Comparison of ENCODE assay signal across 17 cellular contexts in genomic region chr4:55920571-55920970, GRCh38. TPM values are rescaled to one million over a fixed set of nuclear protein-coding genes. Genes with fewer than 3 reads are reported as not detected.
A peak's percentile ranks its signal among the peaks of the same experiment; 100 is the strongest.
DNase-seq lines count a peak whose midpoint lies in the region; ATAC-seq and TF ChIP-seq lines count a peak whose summit lies in the region.
"Had no signal": no experiment of that assay in that cellular context is flagged by ENCODE, and none has a peak within 500 bp of the region (broad histone marks: within the 10 kb centered on the region; RNA-seq: fewer than 3 reads in every experiment).

No MANE protein-coding gene starts in this region.

- no peaks in the 10 kb centered on the region for H3K36me3 ChIP-seq in IMR-90 (ENCODE audit: control insufficient read depth, insufficient read depth, low read length)
- H3K36me3 ChIP-seq: WERI-Rb-1 had no signal

- no peak for TF ChIP-seq RAD21 in IMR-90 (IDR thresholded peaks at IDR 0.05; ENCODE audit: low read length)

- peak overlapping the region; percentile 66 for H2AFZ ChIP-seq in IMR-90 (replicated peaks; ENCODE audit: low read length, poor library complexity)

- no peaks in the 10 kb centered on the region for H3K9me3 ChIP-seq in IMR-90 (ENCODE audit: control insufficient read depth, insufficient read depth, low read length)
- H3K9me3 ChIP-seq: testis had no signal

- H4K91ac ChIP-seq in IMR-90 (ENCODE audit: insufficient read depth, low read depth, low read length) = no peak overlapping the region

- H3K9me1 ChIP-seq in IMR-90 (ENCODE audit: insufficient read depth, low read length) = 0 out of 2 replicates have a peak, but pooled peaks cover 3% of the 10 kb centered on the region

- no peak overlapping the region for H2BK15ac ChIP-seq in IMR-90 (ENCODE audit: low read depth, low read length)

- H3K4me1 ChIP-seq in IMR-90 (ENCODE audit: control insufficient read depth, insufficient read depth, low read length) = 0 out of 2 replicates have a peak, but pooled peaks cover 1% of the 10 kb centered on the region
- H3K4me1 ChIP-seq: foreskin keratinocyte, testis had no signal

- in situ Hi-C loops in IMR-90 (cut with MboI; ENCODE audit: low sequenced_read_pairs) = no loop called here

- no TSS peak for BruUV-seq in IMR-90 (replicated peaks; lab: Mats Ljungman, UMichigan)

- no peak overlapping the region for H3K27ac ChIP-seq in IMR-90 (ENCODE audit: insufficient read depth, low read length)
- H3K27ac ChIP-seq: foreskin keratinocyte, testis, WERI-Rb-1 had no signal

- no peaks in the 10 kb centered on the region for H3K27me3 ChIP-seq in IMR-90 (ENCODE audit: control insufficient read depth, insufficient read depth, low read length)
- H3K27me3 ChIP-seq: foreskin keratinocyte, testis had no signal

- intact Hi-C loops in IMR-90 (cut with micrococcal nuclease) = no loop called here

- H2AK5ac ChIP-seq in IMR-90 (ENCODE audit: low read depth, low read length) = no peak overlapping the region

- H3K9ac ChIP-seq in IMR-90 (ENCODE audit: low read depth, low read length) = no peak overlapping the region

- no peak overlapping the region for H3K4ac ChIP-seq in IMR-90 (ENCODE audit: low read depth, low read length)

- peak; percentile 9 for DNase-seq in AG10803 (ENCODE audit: low read depth)
- no peak for DNase-seq in IMR-90
- DNase-seq in cardiac fibroblast (ENCODE audit: low read depth in 2 of 2) = peak; percentile 18 to 31
- peak; percentile 6 for DNase-seq in kidney tubule cell (ENCODE audit: low spot score)
- no peak for DNase-seq in HK-2 (ENCODE audit: unreplicated experiment)
- DNase-seq in NCI-H2029 treated with DMSO at 0.1 percent for 48 hours (lab: John Stamatoyannopoulos, UW) = no peak
- DNase-seq in CD1c-positive myeloid dendritic cell (ENCODE audit: extremely low spot score) = no peak
- DNase-seq: activated CD4-positive, alpha-beta T cell treated with anti-CD3 and anti-CD28 coated beads, Interleukin-2, amount 50 U/mL, for 48 hours; CD4-positive, alpha-beta memory T cell; kidney glomerular epithelial cell; NCI-H1092; NCI-H2107; NCI-H524; testis; WERI-Rb-1 had no signal

- H4K20me1 ChIP-seq in IMR-90 (ENCODE audit: insufficient read depth, low read length) = no peaks in the 10 kb centered on the region

- TF ChIP-seq CTCF in AG10803 (conservative IDR thresholded peaks at IDR 0.05; ENCODE audit: low read length) (no peak), IMR-90 (conservative IDR thresholded peaks at IDR 0.05; ENCODE audit: low read depth, low read length) (no peak), cardiac fibroblast (IDR thresholded peaks at IDR 0.05; ENCODE audit: low read depth, low read length) (no peak)

- no peak overlapping the region for H3K18ac ChIP-seq in IMR-90 (ENCODE audit: low read depth, low read length)

- POLR2A ChIA-PET in IMR-90 (lab: Charles Lee; ENCODE audit: unreplicated experiment) = no interaction called here

- H3K4me3 ChIP-seq in AG10803 (ENCODE audit: low read length) (no peak overlapping the region), IMR-90 (ENCODE audit: insufficient read depth, low read depth, low read length) (no peak overlapping the region), cardiac fibroblast (replicated peaks in 1 of 2; ENCODE audit: low read depth in 2 of 2, low read length in 2 of 2) (no peak overlapping the region)
- H3K4me3 ChIP-seq: testis had no signal

- no peak overlapping the region for H3K4me2 ChIP-seq in IMR-90 (ENCODE audit: low read depth, low read length)

- no peak overlapping the region for H3K23ac ChIP-seq in IMR-90 (ENCODE audit: low read depth, low read length)

- ATAC-seq in IMR-90 (ENCODE audit: low read depth) = peak; percentile 53
- no peak for ATAC-seq in HG02981 (IDR thresholded peaks at IDR 0.05; ENCODE audit: unreplicated experiment)

- no peak overlapping the region for H4K8ac ChIP-seq in IMR-90 (ENCODE audit: low read depth in 2 of 2, low read length in 2 of 2)

- H2BK120ac ChIP-seq in IMR-90 (ENCODE audit: low read depth, low read length) = no peak overlapping the region

- 100% methylated on average over 1 of the region's 5 CpGs; no CpG with 5 or more reads in 1 of the 2 experiments for WGBS in IMR-90 (ENCODE audit: extremely low coverage in 2 of 2, insufficient read length in 1 of 2), 2 experiments

- dilution Hi-C loops in IMR-90 (cut with HindIII; ENCODE audit: low sequenced_read_pairs, unreplicated experiment) = no loop called here

- H4K5ac ChIP-seq in IMR-90 (ENCODE audit: low read depth, low read length) = no peak overlapping the region

- no peak overlapping the region for H2BK20ac ChIP-seq in IMR-90 (ENCODE audit: low read depth, low read length)

- H2BK5ac ChIP-seq in IMR-90 (ENCODE audit: low read depth, low read length, poor library complexity, severe bottlenecking) = no peak overlapping the region

- no peaks in the 10 kb centered on the region for H3K79me1 ChIP-seq in IMR-90 (ENCODE audit: low read depth in 1 of 2, low read length in 2 of 2)

- H2AK9ac ChIP-seq in IMR-90 (replicated peaks; ENCODE audit: low read depth, low read length, poor library complexity) = no peak overlapping the region

- CTCF ChIA-PET in IMR-90 (lab: Yijun Ruan, JAX) = no interaction called here

- no peak overlapping the region for H3K56ac ChIP-seq in IMR-90 (ENCODE audit: extremely low read depth, insufficient read depth, low read length)

- TF ChIP-seq POLR2A in IMR-90 (IDR thresholded peaks at IDR 0.05; ENCODE audit: low read depth, low read length) = no peak

- H3K14ac ChIP-seq in IMR-90 (replicated peaks; ENCODE audit: low read depth, low read length) = no peak overlapping the region

TF ChIP-seq in IMR-90, 13 proteins besides CTCF, POLR2A, EP300 and RAD21:
- TF ChIP-seq NFE2L2 (IDR thresholded peaks at IDR 0.05; ENCODE audit: low read depth, low read length) = no peak
- no peak for TF ChIP-seq MXI1 (IDR thresholded peaks at IDR 0.05; ENCODE audit: borderline replicate concordance, low read depth, low read length)
- TF ChIP-seq USF2 (IDR thresholded peaks at IDR 0.05; ENCODE audit: low read depth, low read length) = no peak
- no peak for TF ChIP-seq CHD1 (IDR thresholded peaks at IDR 0.05; ENCODE audit: low read depth, low read length)
- TF ChIP-seq ELK1 (IDR thresholded peaks at IDR 0.05; ENCODE audit: borderline replicate concordance, low read depth, low read length) = no peak
- TF ChIP-seq RFX5 (IDR thresholded peaks at IDR 0.05; ENCODE audit: low read depth, low read length) = no peak
- TF ChIP-seq MAZ (IDR thresholded peaks at IDR 0.05; ENCODE audit: borderline replicate concordance, low read depth, low read length) = no peak
- TF ChIP-seq MAFK (IDR thresholded peaks at IDR 0.05; ENCODE audit: low read depth, low read length) = no peak
- TF ChIP-seq BHLHE40 (IDR thresholded peaks at IDR 0.05; ENCODE audit: low read depth, low read length) = no peak
- no peak for TF ChIP-seq RCOR1 (IDR thresholded peaks at IDR 0.05; ENCODE audit: insufficient replicate concordance, low read length)
TF ChIP-seq in IMR-90: peak in this region for 0.

RNA-seq across cellular contexts. Expression of gene CEP135, which starts 28.2 kb away (rescaled TPM):
- total RNA-seq in IMR-90 (2012; rRNA removed) = 3.2 and 6.4 TPM in 2 replicates
- polyA plus RNA-seq in IMR-90 (2012; rRNA removed) = 2.2 and 2.7 TPM in 2 replicates
- 0.20 and 0.40 TPM in 2 replicates for polyA plus RNA-seq in IMR-90 (2012; cell fraction: cytosol; rRNA removed)
- 1.1 and 4.1 TPM in 2 replicates for polyA plus RNA-seq in IMR-90 (2012; cell fraction: nucleus; rRNA removed; ENCODE audit: low replicate concordance)

Comparison
In these comparisons a context has a peak if more than half of its experiments do, and no peak if none do; other contexts are left out.
1. DNase-seq: peak in AG10803 (single experiment), cardiac fibroblast (2 of 2) and kidney tubule cell (single experiment); none in IMR-90 (single experiment), HK-2 (single experiment), NCI-H2029 treated with DMSO at 0.1 percent for 48 hours (single experiment) and CD1c-positive myeloid dendritic cell (single experiment).